Comparison of ENCODE assay signal across 14 cellular contexts in the genomic region with DNA sequence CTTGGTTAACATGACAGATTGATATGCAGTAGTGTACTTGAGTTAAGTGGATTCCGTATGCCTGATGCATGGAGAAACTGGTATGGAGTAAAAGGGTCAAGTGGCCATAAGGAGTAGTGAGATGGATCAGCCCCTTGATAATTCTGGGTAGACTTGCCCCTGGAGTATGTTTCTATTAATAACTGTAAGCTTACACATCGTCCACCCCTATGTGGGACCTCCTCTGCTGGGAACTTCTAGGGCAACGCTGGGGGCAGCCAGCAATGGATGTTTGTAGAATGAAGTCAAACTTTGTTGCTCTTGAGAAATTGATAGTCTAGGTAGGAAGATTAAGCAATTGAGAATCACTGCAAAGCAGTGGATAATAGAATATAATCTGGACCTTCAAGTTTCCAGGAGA. TPM values are rescaled to one million over a fixed set of nuclear protein-coding genes. Genes with fewer than 3 reads are reported as not detected.
DNase-seq lines count a peak whose midpoint lies in the region; ATAC-seq and TF ChIP-seq lines count a peak whose summit lies in the region.
"Had no signal": no experiment of that assay in that cellular context is flagged by ENCODE, and none has a peak within 500 bp of the region (broad histone marks: within the 10 kb centered on the region; RNA-seq: fewer than 3 reads in every experiment).

No MANE protein-coding gene starts in this region.

- H3K27me3 ChIP-seq in CD8-positive, alpha-beta T cell (ENCODE audit: insufficient read depth, low read length) = no peaks in the 10 kb centered on the region
- no peaks in the 10 kb centered on the region for H3K27me3 ChIP-seq in kidney epithelial cell (ENCODE audit: control insufficient read depth, insufficient read depth, low read length)

- no peaks in the 10 kb centered on the region for H3K9me3 Mint-ChIP-seq in CD8-positive, alpha-beta T cell
- no peaks in the 10 kb centered on the region for H3K9me3 Mint-ChIP-seq in activated CD4-positive, alpha-beta memory T cell treated with anti-CD3 and anti-CD28 coated beads for 36 hours

- H3K27ac Mint-ChIP-seq in CD8-positive, alpha-beta T cell = peak overlapping the region; percentile 9
- H3K27ac Mint-ChIP-seq in activated CD4-positive, alpha-beta memory T cell treated with anti-CD3 and anti-CD28 coated beads for 36 hours = no peak overlapping the region
- H3K27ac Mint-ChIP-seq: activated naive CD4-positive, alpha-beta T cell treated with anti-CD3 and anti-CD28 coated beads, Interleukin-2, amount 50 U/mL, for 72 hours had no signal

- CTCF ChIA-PET in CD8-positive, alpha-beta T cell (lab: Charles Lee) = interaction anchor here (1.2 kb wide), 1 partner anchor 15 kb away, joined by 3 read pairs; no protein-coding TSS in a partner anchor
- CTCF ChIA-PET in HEK293T (lab: Yijun Ruan, JAX) = interaction anchor here (0.6 kb wide), 1 partner anchor 542 kb away, joined by 3 read pairs; no protein-coding TSS in a partner anchor
- CTCF ChIA-PET in activated CD4-positive, alpha-beta memory T cell treated with anti-CD3 and anti-CD28 coated beads for 36 hours (lab: Charles Lee) = interaction anchor here (0.6 kb wide), 1 partner anchor 1040 kb away, joined by 3 read pairs; no protein-coding TSS in a partner anchor

- peaks cover 62% of the 10 kb centered on the region for H3K4me1 Mint-ChIP-seq in CD8-positive, alpha-beta T cell (ENCODE audit: low read depth)
- H3K4me1 Mint-ChIP-seq in activated CD4-positive, alpha-beta memory T cell treated with anti-CD3 and anti-CD28 coated beads for 36 hours (ENCODE audit: low read depth) = peaks cover 34% of the 10 kb centered on the region

- H3K4me1 ChIP-seq in CD8-positive, alpha-beta T cell (ENCODE audit: insufficient read depth, low read length) = peaks cover 32% of the 10 kb centered on the region

- no peak for TF ChIP-seq CTCF in CD8-positive, alpha-beta T cell (IDR thresholded peaks at IDR 0.05)
- no peak for TF ChIP-seq CTCF in kidney epithelial cell (IDR thresholded peaks at IDR 0.05; ENCODE audit: insufficient read depth, low read length, poor library complexity, severe bottlenecking)

- no peaks in the 10 kb centered on the region for H3K36me3 ChIP-seq in CD8-positive, alpha-beta T cell (ENCODE audit: insufficient read depth, low read length)
- peaks cover 2% of the 10 kb centered on the region for H3K36me3 ChIP-seq in kidney epithelial cell (ENCODE audit: control insufficient read depth, insufficient read depth, low read length)

- no peak overlapping the region for H3K27ac ChIP-seq in CD8-positive, alpha-beta T cell (ENCODE audit: low read depth, low read length)

- no peak for ATAC-seq in CD8-positive, alpha-beta T cell
- no peak for ATAC-seq in HG03045 (IDR thresholded peaks at IDR 0.05; ENCODE audit: unreplicated experiment)
- no peak for ATAC-seq in GM21423 (IDR thresholded peaks at IDR 0.05; ENCODE audit: unreplicated experiment)
- ATAC-seq: activated naive CD4-positive, alpha-beta T cell treated with anti-CD3 and anti-CD28 coated beads, Interleukin-2, amount 50 U/mL, for 72 hours; HCT116; left cardiac atrium had no signal

- POLR2A ChIA-PET in CD8-positive, alpha-beta T cell (lab: Charles Lee) = no interaction called here
- POLR2A ChIA-PET in HEK293T (lab: Yijun Ruan, JAX) = no interaction called here
- POLR2A ChIA-PET in activated CD4-positive, alpha-beta memory T cell treated with anti-CD3 and anti-CD28 coated beads for 36 hours (lab: Charles Lee) = no interaction called here

- no peaks in the 10 kb centered on the region for H3K27me3 Mint-ChIP-seq in CD8-positive, alpha-beta T cell (ENCODE audit: low read depth)
- H3K27me3 Mint-ChIP-seq in activated CD4-positive, alpha-beta memory T cell treated with anti-CD3 and anti-CD28 coated beads for 36 hours = no peaks in the 10 kb centered on the region

- no peaks in the 10 kb centered on the region for H3K9me3 ChIP-seq in CD8-positive, alpha-beta T cell (ENCODE audit: low read length)

- no peak for DNase-seq in CD8-positive, alpha-beta T cell
- DNase-seq in HEK293T (ENCODE audit: extremely low spot score) (peak; percentile 10), amniotic epithelial cell (ENCODE audit: low read depth) (peak; percentile 53), kidney epithelial cell (ENCODE audit: low read depth) (no peak)
- no peak for DNase-seq in activated CD4-positive, alpha-beta memory T cell treated with anti-CD3 and anti-CD28 coated beads for 36 hours
- no peak for DNase-seq in stimulated activated CD4-positive, alpha-beta T cell treated with anti-CD3 and anti-CD28 coated beads, Interleukin-4, amount 100 ng/mL, for 1 hour
- DNase-seq: activated CD4-positive, CD25-positive, alpha-beta regulatory T cell treated with anti-CD3 and anti-CD28 coated beads, Interleukin-2, amount 50 U/mL, for 72 hours; left cardiac atrium; nucleus accumbens; stimulated activated CD4-positive, alpha-beta T cell treated with anti-CD3 and anti-CD28 coated beads, Interleukin-4, amount 100 ng/mL, for 4 hours had no signal

- intact Hi-C loops in CD8-positive, alpha-beta T cell (cut with DNase I, micrococcal nuclease) = loop anchor here (5.0 kb wide), 4 partner anchors 227 to 1492 kb away; partner anchors contain the start of genes TCP11L2 (in 2 of the 2), NFYB (in 1 of the 2), NT5DC3 (in 1 of the 2) and WASHC4 (in 1 of the 2)
- intact Hi-C loops in activated CD4-positive, alpha-beta memory T cell treated with anti-CD3 and anti-CD28 coated beads for 36 hours (cut with micrococcal nuclease) = loop anchor here (5.0 to 10.0 kb wide), 3 partner anchors 48 to 1761 kb away; partner anchors contain the start of genes CRY1 and WASHC4

- no peak overlapping the region for H3K4me3 Mint-ChIP-seq in CD8-positive, alpha-beta T cell
- H3K4me3 Mint-ChIP-seq in activated CD4-positive, alpha-beta memory T cell treated with anti-CD3 and anti-CD28 coated beads for 36 hours = no peak overlapping the region

- H3K36me3 Mint-ChIP-seq in CD8-positive, alpha-beta T cell = peaks cover 9% of the 10 kb centered on the region
- peaks cover 3% of the 10 kb centered on the region for H3K36me3 Mint-ChIP-seq in activated CD4-positive, alpha-beta memory T cell treated with anti-CD3 and anti-CD28 coated beads for 36 hours

- H3K4me3 ChIP-seq in CD8-positive, alpha-beta T cell (ENCODE audit: low read depth, low read length) = no peak overlapping the region
- peak overlapping the region; percentile 12 for H3K4me3 ChIP-seq in kidney epithelial cell (ENCODE audit: low read depth, low read length)

TF ChIP-seq in HEK293T, 16 proteins besides CTCF, POLR2A, EP300 and RAD21:
- TF ChIP-seq ZNF384 (IDR thresholded peaks at IDR 0.05) (no peak), SUZ12 (IDR thresholded peaks at IDR 0.05) (no peak), FOXK2 (IDR thresholded peaks at IDR 0.05) (no peak), PKNOX1 (IDR thresholded peaks at IDR 0.05) (peak; percentile 23; the same call in 1 of the 2 replicates)

RNA-seq across cellular contexts. Expression of gene C12orf75, which starts 3.5 kb away (rescaled TPM):
- 10 to 100 TPM; 27.5 to 27.9 TPM for total RNA-seq in CD8-positive, alpha-beta T cell
- total RNA-seq in kidney epithelial cell = 248 and 276 TPM in 2 replicates
- 10 to 100 TPM; 73.7 to 79.7 TPM for total RNA-seq in activated CD4-positive, alpha-beta memory T cell treated with anti-CD3 and anti-CD28 coated beads for 36 hours

Comparison
In these comparisons a context has a peak if more than half of its experiments do, and no peak if none do; other contexts are left out.
1. DNase-seq: peak in HEK293T (single experiment) and amniotic epithelial cell (single experiment); none in CD8-positive, alpha-beta T cell (0 of 7), kidney epithelial cell (single experiment), activated CD4-positive, alpha-beta memory T cell treated with anti-CD3 and anti-CD28 coated beads for 36 hours (single experiment) and stimulated activated CD4-positive, alpha-beta T cell treated with anti-CD3 and anti-CD28 coated beads, Interleukin-4, amount 100 ng/mL, for 1 hour (single experiment).